Comparison of ENCODE assay signal across 8 cellular contexts in the genomic region with DNA sequence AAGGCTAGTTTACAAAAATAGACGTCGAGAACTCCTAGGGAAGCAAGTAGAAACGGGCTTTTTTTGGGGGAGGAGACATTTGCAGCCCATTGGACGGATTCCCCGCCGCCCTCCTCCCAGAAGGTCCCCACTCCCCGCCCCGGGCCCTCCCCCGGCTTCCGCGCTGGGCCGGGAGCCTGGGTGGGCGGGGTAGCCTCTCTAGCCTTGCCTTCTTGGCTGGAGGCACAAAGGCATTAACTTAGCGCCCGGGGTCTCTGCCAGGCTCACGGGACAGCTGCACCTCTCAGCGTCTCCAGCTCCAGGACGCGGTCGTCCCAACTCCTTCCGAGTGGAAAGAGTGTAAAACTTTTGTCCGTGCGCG. TPM values are rescaled to one million over a fixed set of nuclear protein-coding genes. Genes with fewer than 3 reads are reported as not detected.
DNase-seq lines count a peak whose midpoint lies in the region; ATAC-seq, FAIRE-seq and TF ChIP-seq lines count a peak whose summit lies in the region.

Gene DMRTA1, plus strand, starts transcription at position 236 of the 361 bp plus-strand sequence. CDS start 242 bp downstream, outside the sequence.

- intact Hi-C loops in gastrocnemius medialis (cut with DNase I; ENCODE audit: low total_unique reads) = loop anchor here (2.0 kb wide), 1 partner anchor 202 kb away; no protein-coding TSS in a partner anchor

- TF ChIP-seq CTCF in bronchial epithelial cell (IDR thresholded peaks at IDR 0.05; ENCODE audit: insufficient read depth, low read length, severe bottlenecking) (no peak), gastrocnemius medialis (IDR thresholded peaks at IDR 0.05 in 4 of 5, conservative IDR thresholded peaks at IDR 0.05 in 1 of 5) (no peak)

- peak; percentile 79 for DNase-seq in GM03348 (ENCODE audit: low spot score)
- DNase-seq in NCI-H748 (lab: John Stamatoyannopoulos, UW; ENCODE audit: unreplicated experiment) = peak; percentile 76
- DNase-seq in bronchial epithelial cell (ENCODE audit: low read depth) = peak; percentile 74
- DNase-seq in gastrocnemius medialis = peak; percentile 58 to 67
- no peak for DNase-seq in GM19239 (ENCODE audit: insufficient read length, low spot score)
- DNase-seq in activated gamma-delta T cell treated with Interleukin-2 at 50 U/mL for 16 hours = no peak

- H3K4me1 ChIP-seq in iPS-20b (ENCODE audit: insufficient read depth, low read length) (peaks cover 9% of the 10 kb centered on the region; the same call in 1 of the 2 replicates), gastrocnemius medialis (peaks cover 11 to 14% of the 10 kb centered on the region in 2 donors)

- TF ChIP-seq POLR2A in gastrocnemius medialis (IDR thresholded peaks at IDR 0.05) = peak; percentile 20 to 26

- peak within 1 kb of the TSS; percentile 72 for H3K9ac ChIP-seq in iPS-20b (ENCODE audit: low read depth, low read length)

- H3K36me3 ChIP-seq in bronchial epithelial cell (ENCODE audit: control insufficient read depth, insufficient read depth, low read length) (no peaks in the 10 kb centered on the region), iPS-20b (ENCODE audit: insufficient read depth, low read depth, low read length) (peaks cover 1% of the 10 kb centered on the region), gastrocnemius medialis (no peaks in the 10 kb centered on the region)

- H3K4me3 ChIP-seq in bronchial epithelial cell (ENCODE audit: low read depth, low read length) = peak within 1 kb of the TSS; percentile 86
- peak within 1 kb of the TSS; percentile 82 for H3K4me3 ChIP-seq in iPS-20b (ENCODE audit: low read length)
- peak within 1 kb of the TSS; percentile 70 to 89 (median 78) for H3K4me3 ChIP-seq in gastrocnemius medialis

- in situ Hi-C loops in gastrocnemius medialis (cut with MboI; ENCODE audit: low sequenced_read_pairs in 4 of 4) = loop anchor here in 2 of 4 donors (10.0 kb wide), 2 partner anchors 142 to 632 kb away; no protein-coding TSS in a partner anchor

- H3K27ac ChIP-seq in iPS-20b (ENCODE audit: low read length) (no peak within 1 kb of the TSS), gastrocnemius medialis (peak within 1 kb of the TSS; percentile 75 to 87 (median 83))

- H3K9me3 ChIP-seq in iPS-20b (ENCODE audit: insufficient read depth, low read depth, low read length) (no peaks in the 10 kb centered on the region), gastrocnemius medialis (no peaks in the 10 kb centered on the region)

- H3K27me3 ChIP-seq in bronchial epithelial cell (ENCODE audit: control insufficient read depth, insufficient read depth, low read length) (no peaks in the 10 kb centered on the region), iPS-20b (ENCODE audit: insufficient read depth, low read length) (peaks cover 8% of the 10 kb centered on the region), gastrocnemius medialis (no peaks in the 10 kb centered on the region)

- FAIRE-seq in bronchial epithelial cell (lab: Jason Lieb, UNC) (no peak), GM19239 (lab: Jason Lieb, UNC) (no peak)

- ATAC-seq in HG02642 (IDR thresholded peaks at IDR 0.05; ENCODE audit: poor library complexity, unreplicated experiment) (peak; percentile 41), gastrocnemius medialis (peak; percentile 75 to 78)

RNA-seq across cellular contexts. Expression of gene DMRTA1, which starts in this region (rescaled TPM):
- 3.9 and 5.6 TPM in 2 replicates for total RNA-seq in bronchial epithelial cell
- 1 to 10 TPM in 1 of 4 donors, under 1 TPM in 3; 0.59 to 1.3 (median 0.71) TPM for total RNA-seq in gastrocnemius medialis

Comparison
In these comparisons a context has a peak if more than half of its experiments do, and no peak if none do; other contexts are left out.
1. DNase-seq: peak in GM03348 (single experiment), NCI-H748 (single experiment), bronchial epithelial cell (single experiment) and gastrocnemius medialis (2 of 2); none in GM19239 (single experiment) and activated gamma-delta T cell treated with Interleukin-2 at 50 U/mL for 16 hours (single experiment).
2. Peak in every context shown above with its lines, with median percentiles within 50 percentile points of each other: H3K4me3 ChIP-seq.